3 cellular contexts compared by ENCODE assay signal in the genomic region with DNA sequence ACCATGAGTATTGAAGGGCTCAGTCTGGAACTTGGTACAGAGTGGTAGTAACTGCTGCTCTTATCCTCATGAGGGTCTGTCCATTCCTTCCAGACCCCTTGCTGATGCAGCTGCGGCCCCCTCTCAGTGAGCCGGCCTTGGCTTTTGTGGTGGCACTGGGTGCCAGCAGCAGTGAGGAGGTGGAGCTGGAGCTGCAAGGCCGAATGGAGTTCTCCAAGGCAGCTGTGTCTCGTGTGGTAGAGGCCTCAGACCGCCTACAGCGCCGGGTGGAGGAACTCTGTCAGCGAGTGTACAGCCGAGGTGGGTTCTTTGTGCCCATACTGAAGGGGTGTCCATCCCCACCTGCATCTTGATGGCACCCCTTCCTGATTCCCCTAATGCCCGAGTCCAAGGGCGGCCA.
TF ChIP-seq lines count a peak whose summit lies in the region.

No MANE protein-coding gene starts in this region.

TF ChIP-seq in SK-N-SH, 30 proteins besides CTCF, POLR2A, EP300 and RAD21:
- no peak for TF ChIP-seq MXI1 (IDR thresholded peaks at IDR 0.05; ENCODE audit: low read depth, low read length)
- no peak for TF ChIP-seq YY1 (IDR thresholded peaks at IDR 0.05; ENCODE audit: low read depth)
- no peak for TF ChIP-seq RXRA (IDR thresholded peaks at IDR 0.05; ENCODE audit: borderline replicate concordance, low read depth)
- TF ChIP-seq EZH2phosphoT487 (IDR thresholded peaks at IDR 0.05; ENCODE audit: borderline replicate concordance, low read depth) = no peak
- TF ChIP-seq POLR2AphosphoS5 (IDR thresholded peaks at IDR 0.05; ENCODE audit: low read depth, low read length) = no peak
- TF ChIP-seq ELF1 (IDR thresholded peaks at IDR 0.05) = no peak
- TF ChIP-seq SMC3 (IDR thresholded peaks at IDR 0.05; ENCODE audit: low read depth, low read length) = no peak
- TF ChIP-seq, protein P1, sequence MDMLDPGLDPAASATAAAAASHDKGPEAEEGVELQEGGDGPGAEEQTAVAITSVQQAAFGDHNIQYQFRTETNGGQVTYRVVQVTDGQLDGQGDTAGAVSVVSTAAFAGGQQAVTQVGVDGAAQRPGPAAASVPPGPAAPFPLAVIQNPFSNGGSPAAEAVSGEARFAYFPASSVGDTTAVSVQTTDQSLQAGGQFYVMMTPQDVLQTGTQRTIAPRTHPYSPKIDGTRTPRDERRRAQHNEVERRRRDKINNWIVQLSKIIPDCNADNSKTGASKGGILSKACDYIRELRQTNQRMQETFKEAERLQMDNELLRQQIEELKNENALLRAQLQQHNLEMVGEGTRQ (IDR thresholded peaks at IDR 0.05; ENCODE audit: borderline replicate concordance, low read depth, low read length) = no peak
- TF ChIP-seq, protein P2, sequence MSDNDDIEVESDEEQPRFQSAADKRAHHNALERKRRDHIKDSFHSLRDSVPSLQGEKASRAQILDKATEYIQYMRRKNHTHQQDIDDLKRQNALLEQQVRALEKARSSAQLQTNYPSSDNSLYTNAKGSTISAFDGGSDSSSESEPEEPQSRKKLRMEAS (IDR thresholded peaks at IDR 0.05; ENCODE audit: low read depth) = no peak
- TF ChIP-seq, protein P3, sequence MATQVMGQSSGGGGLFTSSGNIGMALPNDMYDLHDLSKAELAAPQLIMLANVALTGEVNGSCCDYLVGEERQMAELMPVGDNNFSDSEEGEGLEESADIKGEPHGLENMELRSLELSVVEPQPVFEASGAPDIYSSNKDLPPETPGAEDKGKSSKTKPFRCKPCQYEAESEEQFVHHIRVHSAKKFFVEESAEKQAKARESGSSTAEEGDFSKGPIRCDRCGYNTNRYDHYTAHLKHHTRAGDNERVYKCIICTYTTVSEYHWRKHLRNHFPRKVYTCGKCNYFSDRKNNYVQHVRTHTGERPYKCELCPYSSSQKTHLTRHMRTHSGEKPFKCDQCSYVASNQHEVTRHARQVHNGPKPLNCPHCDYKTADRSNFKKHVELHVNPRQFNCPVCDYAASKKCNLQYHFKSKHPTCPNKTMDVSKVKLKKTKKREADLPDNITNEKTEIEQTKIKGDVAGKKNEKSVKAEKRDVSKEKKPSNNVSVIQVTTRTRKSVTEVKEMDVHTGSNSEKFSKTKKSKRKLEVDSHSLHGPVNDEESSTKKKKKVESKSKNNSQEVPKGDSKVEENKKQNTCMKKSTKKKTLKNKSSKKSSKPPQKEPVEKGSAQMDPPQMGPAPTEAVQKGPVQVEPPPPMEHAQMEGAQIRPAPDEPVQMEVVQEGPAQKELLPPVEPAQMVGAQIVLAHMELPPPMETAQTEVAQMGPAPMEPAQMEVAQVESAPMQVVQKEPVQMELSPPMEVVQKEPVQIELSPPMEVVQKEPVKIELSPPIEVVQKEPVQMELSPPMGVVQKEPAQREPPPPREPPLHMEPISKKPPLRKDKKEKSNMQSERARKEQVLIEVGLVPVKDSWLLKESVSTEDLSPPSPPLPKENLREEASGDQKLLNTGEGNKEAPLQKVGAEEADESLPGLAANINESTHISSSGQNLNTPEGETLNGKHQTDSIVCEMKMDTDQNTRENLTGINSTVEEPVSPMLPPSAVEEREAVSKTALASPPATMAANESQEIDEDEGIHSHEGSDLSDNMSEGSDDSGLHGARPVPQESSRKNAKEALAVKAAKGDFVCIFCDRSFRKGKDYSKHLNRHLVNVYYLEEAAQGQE (IDR thresholded peaks at IDR 0.05; ENCODE audit: low read depth, low read length) = no peak
- TF ChIP-seq NFIC (IDR thresholded peaks at IDR 0.05; ENCODE audit: borderline replicate concordance) = no peak
- no peak for TF ChIP-seq RCOR1 (IDR thresholded peaks at IDR 0.05; ENCODE audit: low read length)
- no peak for TF ChIP-seq TEAD4 (IDR thresholded peaks at IDR 0.05; ENCODE audit: borderline replicate concordance, insufficient read depth)

TF ChIP-seq in SK-N-SH treated with all-trans-retinoic acid at 6 μM for 48 hours, 23 proteins besides CTCF, POLR2A, EP300 and RAD21:
- TF ChIP-seq, protein P4, sequence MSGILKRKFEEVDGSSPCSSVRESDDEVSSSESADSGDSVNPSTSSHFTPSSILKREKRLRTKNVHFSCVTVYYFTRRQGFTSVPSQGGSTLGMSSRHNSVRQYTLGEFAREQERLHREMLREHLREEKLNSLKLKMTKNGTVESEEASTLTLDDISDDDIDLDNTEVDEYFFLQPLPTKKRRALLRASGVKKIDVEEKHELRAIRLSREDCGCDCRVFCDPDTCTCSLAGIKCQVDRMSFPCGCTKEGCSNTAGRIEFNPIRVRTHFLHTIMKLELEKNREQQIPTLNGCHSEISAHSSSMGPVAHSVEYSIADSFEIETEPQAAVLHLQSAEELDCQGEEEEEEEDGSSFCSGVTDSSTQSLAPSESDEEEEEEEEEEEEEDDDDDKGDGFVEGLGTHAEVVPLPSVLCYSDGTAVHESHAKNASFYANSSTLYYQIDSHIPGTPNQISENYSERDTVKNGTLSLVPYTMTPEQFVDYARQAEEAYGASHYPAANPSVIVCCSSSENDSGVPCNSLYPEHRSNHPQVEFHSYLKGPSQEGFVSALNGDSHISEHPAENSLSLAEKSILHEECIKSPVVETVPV (CRISPR knock-in tag; IDR thresholded peaks at IDR 0.05) = no peak
- TF ChIP-seq TCF4 (CRISPR knock-in tag; IDR thresholded peaks at IDR 0.05; ENCODE audit: borderline replicate concordance) (no peak), ISL1 (CRISPR knock-in tag; IDR thresholded peaks at IDR 0.05) (no peak), TOX (CRISPR knock-in tag; IDR thresholded peaks at IDR 0.05; ENCODE audit: borderline replicate concordance) (no peak), ZC3H10 (CRISPR knock-in tag; IDR thresholded peaks at IDR 0.05) (no peak), CSDC2 (CRISPR knock-in tag; IDR thresholded peaks at IDR 0.05) (no peak), ZNF565 (CRISPR knock-in tag; conservative IDR thresholded peaks at IDR 0.05; ENCODE audit: low read depth) (no peak), SNAI2 (CRISPR knock-in tag; IDR thresholded peaks at IDR 0.05) (no peak), BACH2 (CRISPR knock-in tag; IDR thresholded peaks at IDR 0.05; ENCODE audit: borderline replicate concordance) (no peak), ARNTL (CRISPR knock-in tag; IDR thresholded peaks at IDR 0.05; ENCODE audit: borderline replicate concordance, low read depth) (no peak), ESRRG (CRISPR knock-in tag; IDR thresholded peaks at IDR 0.05) (no peak), ZNF8 (CRISPR knock-in tag; IDR thresholded peaks at IDR 0.05) (no peak), ZFP3 (CRISPR knock-in tag; IDR thresholded peaks at IDR 0.05) (no peak), GLIS3 (CRISPR knock-in tag; IDR thresholded peaks at IDR 0.05) (no peak), PPARA (CRISPR knock-in tag; IDR thresholded peaks at IDR 0.05; ENCODE audit: borderline replicate concordance) (no peak)
- TF ChIP-seq, protein P5, sequence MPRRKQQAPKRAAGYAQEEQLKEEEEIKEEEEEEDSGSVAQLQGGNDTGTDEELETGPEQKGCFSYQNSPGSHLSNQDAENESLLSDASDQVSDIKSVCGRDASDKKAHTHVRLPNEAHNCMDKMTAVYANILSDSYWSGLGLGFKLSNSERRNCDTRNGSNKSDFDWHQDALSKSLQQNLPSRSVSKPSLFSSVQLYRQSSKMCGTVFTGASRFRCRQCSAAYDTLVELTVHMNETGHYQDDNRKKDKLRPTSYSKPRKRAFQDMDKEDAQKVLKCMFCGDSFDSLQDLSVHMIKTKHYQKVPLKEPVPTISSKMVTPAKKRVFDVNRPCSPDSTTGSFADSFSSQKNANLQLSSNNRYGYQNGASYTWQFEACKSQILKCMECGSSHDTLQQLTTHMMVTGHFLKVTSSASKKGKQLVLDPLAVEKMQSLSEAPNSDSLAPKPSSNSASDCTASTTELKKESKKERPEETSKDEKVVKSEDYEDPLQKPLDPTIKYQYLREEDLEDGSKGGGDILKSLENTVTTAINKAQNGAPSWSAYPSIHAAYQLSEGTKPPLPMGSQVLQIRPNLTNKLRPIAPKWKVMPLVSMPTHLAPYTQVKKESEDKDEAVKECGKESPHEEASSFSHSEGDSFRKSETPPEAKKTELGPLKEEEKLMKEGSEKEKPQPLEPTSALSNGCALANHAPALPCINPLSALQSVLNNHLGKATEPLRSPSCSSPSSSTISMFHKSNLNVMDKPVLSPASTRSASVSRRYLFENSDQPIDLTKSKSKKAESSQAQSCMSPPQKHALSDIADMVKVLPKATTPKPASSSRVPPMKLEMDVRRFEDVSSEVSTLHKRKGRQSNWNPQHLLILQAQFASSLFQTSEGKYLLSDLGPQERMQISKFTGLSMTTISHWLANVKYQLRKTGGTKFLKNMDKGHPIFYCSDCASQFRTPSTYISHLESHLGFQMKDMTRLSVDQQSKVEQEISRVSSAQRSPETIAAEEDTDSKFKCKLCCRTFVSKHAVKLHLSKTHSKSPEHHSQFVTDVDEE (CRISPR knock-in tag; IDR thresholded peaks at IDR 0.05) = no peak
- TF ChIP-seq, protein P6, sequence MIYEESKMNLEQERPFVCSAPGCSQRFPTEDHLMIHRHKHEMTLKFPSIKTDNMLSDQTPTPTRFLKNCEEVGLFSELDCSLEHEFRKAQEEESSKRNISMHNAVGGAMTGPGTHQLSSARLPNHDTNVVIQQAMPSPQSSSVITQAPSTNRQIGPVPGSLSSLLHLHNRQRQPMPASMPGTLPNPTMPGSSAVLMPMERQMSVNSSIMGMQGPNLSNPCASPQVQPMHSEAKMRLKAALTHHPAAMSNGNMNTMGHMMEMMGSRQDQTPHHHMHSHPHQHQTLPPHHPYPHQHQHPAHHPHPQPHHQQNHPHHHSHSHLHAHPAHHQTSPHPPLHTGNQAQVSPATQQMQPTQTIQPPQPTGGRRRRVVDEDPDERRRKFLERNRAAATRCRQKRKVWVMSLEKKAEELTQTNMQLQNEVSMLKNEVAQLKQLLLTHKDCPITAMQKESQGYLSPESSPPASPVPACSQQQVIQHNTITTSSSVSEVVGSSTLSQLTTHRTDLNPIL (CRISPR knock-in tag; IDR thresholded peaks at IDR 0.05; ENCODE audit: low read depth) = no peak

TF ChIP-seq in GM23338, 12 proteins besides CTCF, POLR2A, EP300 and RAD21 (continues in another document):
- no peak for TF ChIP-seq EZH2phosphoT487 (IDR thresholded peaks at IDR 0.05; ENCODE audit: unreplicated experiment)
- no peak for TF ChIP-seq JUNB (IDR thresholded peaks at IDR 0.05; ENCODE audit: unreplicated experiment)
- no peak for TF ChIP-seq NANOG (IDR thresholded peaks at IDR 0.05; ENCODE audit: borderline replicate concordance)
- TF ChIP-seq, protein P7, sequence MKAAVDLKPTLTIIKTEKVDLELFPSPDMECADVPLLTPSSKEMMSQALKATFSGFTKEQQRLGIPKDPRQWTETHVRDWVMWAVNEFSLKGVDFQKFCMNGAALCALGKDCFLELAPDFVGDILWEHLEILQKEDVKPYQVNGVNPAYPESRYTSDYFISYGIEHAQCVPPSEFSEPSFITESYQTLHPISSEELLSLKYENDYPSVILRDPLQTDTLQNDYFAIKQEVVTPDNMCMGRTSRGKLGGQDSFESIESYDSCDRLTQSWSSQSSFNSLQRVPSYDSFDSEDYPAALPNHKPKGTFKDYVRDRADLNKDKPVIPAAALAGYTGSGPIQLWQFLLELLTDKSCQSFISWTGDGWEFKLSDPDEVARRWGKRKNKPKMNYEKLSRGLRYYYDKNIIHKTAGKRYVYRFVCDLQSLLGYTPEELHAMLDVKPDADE (IDR thresholded peaks at IDR 0.05) = no peak
- no peak for TF ChIP-seq EZH2 (IDR thresholded peaks at IDR 0.05; ENCODE audit: low read depth, unreplicated experiment)
- TF ChIP-seq, protein P8, sequence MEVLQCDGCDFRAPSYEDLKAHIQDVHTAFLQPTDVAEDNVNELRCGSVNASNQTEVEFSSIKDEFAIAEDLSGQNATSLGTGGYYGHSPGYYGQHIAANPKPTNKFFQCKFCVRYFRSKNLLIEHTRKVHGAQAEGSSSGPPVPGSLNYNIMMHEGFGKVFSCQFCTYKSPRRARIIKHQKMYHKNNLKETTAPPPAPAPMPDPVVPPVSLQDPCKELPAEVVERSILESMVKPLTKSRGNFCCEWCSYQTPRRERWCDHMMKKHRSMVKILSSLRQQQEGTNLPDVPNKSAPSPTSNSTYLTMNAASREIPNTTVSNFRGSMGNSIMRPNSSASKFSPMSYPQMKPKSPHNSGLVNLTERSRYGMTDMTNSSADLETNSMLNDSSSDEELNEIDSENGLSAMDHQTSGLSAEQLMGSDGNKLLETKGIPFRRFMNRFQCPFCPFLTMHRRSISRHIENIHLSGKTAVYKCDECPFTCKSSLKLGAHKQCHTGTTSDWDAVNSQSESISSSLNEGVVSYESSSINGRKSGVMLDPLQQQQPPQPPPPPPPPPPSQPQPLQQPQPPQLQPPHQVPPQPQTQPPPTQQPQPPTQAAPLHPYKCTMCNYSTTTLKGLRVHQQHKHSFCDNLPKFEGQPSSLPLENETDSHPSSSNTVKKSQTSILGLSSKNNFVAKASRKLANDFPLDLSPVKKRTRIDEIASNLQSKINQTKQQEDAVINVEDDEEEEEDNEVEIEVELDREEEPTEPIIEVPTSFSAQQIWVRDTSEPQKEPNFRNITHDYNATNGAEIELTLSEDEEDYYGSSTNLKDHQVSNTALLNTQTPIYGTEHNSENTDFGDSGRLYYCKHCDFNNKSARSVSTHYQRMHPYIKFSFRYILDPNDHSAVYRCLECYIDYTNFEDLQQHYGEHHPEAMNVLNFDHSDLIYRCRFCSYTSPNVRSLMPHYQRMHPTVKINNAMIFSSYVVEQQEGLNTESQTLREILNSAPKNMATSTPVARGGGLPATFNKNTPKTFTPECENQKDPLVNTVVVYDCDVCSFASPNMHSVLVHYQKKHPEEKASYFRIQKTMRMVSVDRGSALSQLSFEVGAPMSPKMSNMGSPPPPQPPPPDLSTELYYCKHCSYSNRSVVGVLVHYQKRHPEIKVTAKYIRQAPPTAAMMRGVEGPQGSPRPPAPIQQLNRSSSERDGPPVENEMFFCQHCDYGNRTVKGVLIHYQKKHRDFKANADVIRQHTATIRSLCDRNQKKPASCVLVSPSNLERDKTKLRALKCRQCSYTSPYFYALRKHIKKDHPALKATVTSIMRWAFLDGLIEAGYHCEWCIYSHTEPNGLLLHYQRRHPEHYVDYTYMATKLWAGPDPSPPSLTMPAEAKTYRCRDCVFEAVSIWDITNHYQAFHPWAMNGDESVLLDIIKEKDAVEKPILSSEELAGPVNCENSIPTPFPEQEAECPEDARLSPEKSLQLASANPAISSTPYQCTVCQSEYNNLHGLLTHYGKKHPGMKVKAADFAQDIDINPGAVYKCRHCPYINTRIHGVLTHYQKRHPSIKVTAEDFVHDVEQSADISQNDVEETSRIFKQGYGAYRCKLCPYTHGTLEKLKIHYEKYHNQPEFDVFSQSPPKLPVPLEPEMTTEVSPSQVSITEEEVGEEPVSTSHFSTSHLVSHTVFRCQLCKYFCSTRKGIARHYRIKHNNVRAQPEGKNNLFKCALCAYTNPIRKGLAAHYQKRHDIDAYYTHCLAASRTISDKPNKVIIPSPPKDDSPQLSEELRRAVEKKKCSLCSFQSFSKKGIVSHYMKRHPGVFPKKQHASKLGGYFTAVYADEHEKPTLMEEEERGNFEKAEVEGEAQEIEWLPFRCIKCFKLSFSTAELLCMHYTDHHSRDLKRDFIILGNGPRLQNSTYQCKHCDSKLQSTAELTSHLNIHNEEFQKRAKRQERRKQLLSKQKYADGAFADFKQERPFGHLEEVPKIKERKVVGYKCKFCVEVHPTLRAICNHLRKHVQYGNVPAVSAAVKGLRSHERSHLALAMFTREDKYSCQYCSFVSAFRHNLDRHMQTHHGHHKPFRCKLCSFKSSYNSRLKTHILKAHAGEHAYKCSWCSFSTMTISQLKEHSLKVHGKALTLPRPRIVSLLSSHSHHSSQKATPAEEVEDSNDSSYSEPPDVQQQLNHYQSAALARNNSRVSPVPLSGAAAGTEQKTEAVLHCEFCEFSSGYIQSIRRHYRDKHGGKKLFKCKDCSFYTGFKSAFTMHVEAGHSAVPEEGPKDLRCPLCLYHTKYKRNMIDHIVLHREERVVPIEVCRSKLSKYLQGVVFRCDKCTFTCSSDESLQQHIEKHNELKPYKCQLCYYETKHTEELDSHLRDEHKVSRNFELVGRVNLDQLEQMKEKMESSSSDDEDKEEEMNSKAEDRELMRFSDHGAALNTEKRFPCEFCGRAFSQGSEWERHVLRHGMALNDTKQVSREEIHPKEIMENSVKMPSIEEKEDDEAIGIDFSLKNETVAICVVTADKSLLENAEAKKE (CRISPR knock-in tag; IDR thresholded peaks at IDR 0.05) = no peak
